Comparison of ENCODE assay signal across 17 cellular contexts in the genomic region with DNA sequence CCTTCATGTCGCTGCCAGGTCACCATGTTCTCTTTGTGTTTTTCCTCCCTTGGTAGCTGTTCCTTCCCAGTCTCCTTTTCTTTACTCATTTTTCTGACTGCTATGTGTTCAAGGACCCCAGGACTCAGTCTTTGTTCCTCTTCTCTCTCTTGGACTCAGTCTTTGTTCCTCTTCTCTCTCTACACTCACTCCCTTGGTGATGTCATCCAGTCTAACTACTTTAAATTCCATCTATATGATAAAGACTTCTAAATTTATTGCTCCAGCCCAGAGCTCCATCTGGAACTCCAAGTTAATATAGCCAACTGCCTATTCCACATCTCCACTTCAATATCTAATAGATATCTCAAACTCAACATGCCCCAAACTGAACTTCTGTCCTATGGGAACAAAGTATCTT. TPM values are rescaled to one million over a fixed set of nuclear protein-coding genes. Genes with fewer than 3 reads are reported as not detected.
A peak's percentile ranks its signal among the peaks of the same experiment; 100 is the strongest.
DNase-seq lines count a peak whose midpoint lies in the region; ATAC-seq and TF ChIP-seq lines count a peak whose summit lies in the region.
"Had no signal": no experiment of that assay in that cellular context is flagged by ENCODE, and none has a peak within 500 bp of the region (broad histone marks: within the 10 kb centered on the region; RNA-seq: fewer than 3 reads in every experiment).

No MANE protein-coding gene starts in this region.

- POLR2A ChIA-PET in HEK293 (lab: Yijun Ruan, JAX) = no interaction called here

- H3K4me3 ChIP-seq in HEK293 (ENCODE audit: low read depth, low read length) = no peak overlapping the region
- H3K4me3 ChIP-seq in astrocyte of the spinal cord (ENCODE audit: low read depth, low read length) = no peak overlapping the region
- no peak overlapping the region for H3K4me3 ChIP-seq in neutrophil (ENCODE audit: low read depth in 1 of 2, low read length in 1 of 2)
- no peak overlapping the region for H3K4me3 ChIP-seq in esophagus muscularis mucosa
- H3K4me3 ChIP-seq: GM12878, testis had no signal

- no peak for TF ChIP-seq EP300 in esophagus muscularis mucosa (IDR thresholded peaks at IDR 0.05)

- peak; percentile 87 for DNase-seq in NOMO-1 treated with DMSO at 0.1 percent for 48 hours (lab: John Stamatoyannopoulos, UW; ENCODE audit: unreplicated experiment)
- DNase-seq in astrocyte of the spinal cord (ENCODE audit: low read depth, low spot score) = peak; percentile 12
- no peak for DNase-seq in NCI-H524 treated with DMSO at 0.1 percent for 48 hours (lab: John Stamatoyannopoulos, UW)
- no peak for DNase-seq in esophagus muscularis mucosa (ENCODE audit: extremely low spot score)
- DNase-seq: activated gamma-delta T cell; amygdala; effector memory CD8-positive, alpha-beta T cell; GF-D8; NCI-H146; SHP77 treated with DMSO at 0.1 percent for 48 hours; stimulated activated CD4-positive, alpha-beta T cell treated with anti-CD3 and anti-CD28 coated beads, Interleukin-12 subunit alpha, Interleukin-12 subunit beta, amount 100 ng/mL, for 4 hours; T-helper 9 cell; testis had no signal

- H3K27me3 ChIP-seq in neutrophil = no peaks in the 10 kb centered on the region
- no peaks in the 10 kb centered on the region for H3K27me3 ChIP-seq in esophagus muscularis mucosa
- H3K27me3 ChIP-seq: testis had no signal

- in situ Hi-C loops in astrocyte of the spinal cord (cut with HindIII; ENCODE audit: low sequenced_read_pairs) = no loop called here

- CTCF ChIA-PET in HEK293 (lab: Yijun Ruan, JAX) = no interaction called here

- H3K27ac ChIP-seq in HEK293 (ENCODE audit: extremely low read depth, low read depth, low read length) = no peak overlapping the region
- peak overlapping the region; percentile 88 for H3K27ac ChIP-seq in neutrophil
- no peak overlapping the region for H3K27ac ChIP-seq in esophagus muscularis mucosa (replicated peaks in 1 of 4)
- H3K27ac ChIP-seq: testis had no signal

- 95% methylated on average over 1 of the region's 1 CpG for WGBS in esophagus muscularis mucosa

- ATAC-seq in GM21717 (IDR thresholded peaks at IDR 0.05; ENCODE audit: unreplicated experiment) = no peak
- ATAC-seq: effector memory CD8-positive, alpha-beta T cell; GM12878 had no signal

- no peak for TF ChIP-seq POLR2A in esophagus muscularis mucosa (IDR thresholded peaks at IDR 0.05; ENCODE audit: low read depth)

- H3K4me1 ChIP-seq in HEK293 (ENCODE audit: control insufficient read depth, insufficient read depth, low read length) = no peaks in the 10 kb centered on the region
- H3K4me1 ChIP-seq in neutrophil (ENCODE audit: control insufficient read depth in 1 of 2, insufficient read depth in 1 of 2, low read depth in 1 of 2, low read length in 1 of 2) = peaks cover 21 to 64% of the 10 kb centered on the region in 2 experiments
- H3K4me1 ChIP-seq in esophagus muscularis mucosa = peaks cover 12 to 26% (median 18%) of the 10 kb centered on the region in 4 donors

- intact Hi-C loops in esophagus muscularis mucosa (cut with DNase I) = no loop called here

- TF ChIP-seq CTCF in HEK293 (tag by site-specific recombination; IDR thresholded peaks at IDR 0.05) (no peak), astrocyte of the spinal cord (IDR thresholded peaks at IDR 0.05; ENCODE audit: low read depth, low read length) (no peak), neutrophil (IDR thresholded peaks at IDR 0.05) (no peak), esophagus muscularis mucosa (IDR thresholded peaks at IDR 0.05) (no peak)

- no peaks in the 10 kb centered on the region for H3K9me3 ChIP-seq in HEK293 (ENCODE audit: control insufficient read depth, insufficient read depth, low read depth, low read length)
- H3K9me3 ChIP-seq in neutrophil = no peaks in the 10 kb centered on the region
- no peaks in the 10 kb centered on the region for H3K9me3 ChIP-seq in esophagus muscularis mucosa
- H3K9me3 ChIP-seq: testis had no signal

- H3K36me3 ChIP-seq in HEK293 (ENCODE audit: control insufficient read depth in 2 of 2, insufficient read depth in 1 of 2, low read length in 2 of 2) (no peaks in the 10 kb centered on the region), neutrophil (no peaks in the 10 kb centered on the region), esophagus muscularis mucosa (no peaks in the 10 kb centered on the region)

TF ChIP-seq in HEK293, 187 proteins besides CTCF, POLR2A, EP300 and RAD21:
- TF ChIP-seq, protein P1, sequence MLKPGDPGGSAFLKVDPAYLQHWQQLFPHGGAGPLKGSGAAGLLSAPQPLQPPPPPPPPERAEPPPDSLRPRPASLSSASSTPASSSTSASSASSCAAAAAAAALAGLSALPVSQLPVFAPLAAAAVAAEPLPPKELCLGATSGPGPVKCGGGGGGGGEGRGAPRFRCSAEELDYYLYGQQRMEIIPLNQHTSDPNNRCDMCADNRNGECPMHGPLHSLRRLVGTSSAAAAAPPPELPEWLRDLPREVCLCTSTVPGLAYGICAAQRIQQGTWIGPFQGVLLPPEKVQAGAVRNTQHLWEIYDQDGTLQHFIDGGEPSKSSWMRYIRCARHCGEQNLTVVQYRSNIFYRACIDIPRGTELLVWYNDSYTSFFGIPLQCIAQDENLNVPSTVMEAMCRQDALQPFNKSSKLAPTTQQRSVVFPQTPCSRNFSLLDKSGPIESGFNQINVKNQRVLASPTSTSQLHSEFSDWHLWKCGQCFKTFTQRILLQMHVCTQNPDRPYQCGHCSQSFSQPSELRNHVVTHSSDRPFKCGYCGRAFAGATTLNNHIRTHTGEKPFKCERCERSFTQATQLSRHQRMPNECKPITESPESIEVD (tag by site-specific recombination; IDR thresholded peaks at IDR 0.05) = no peak
- TF ChIP-seq ZNF366 (tag by site-specific recombination; conservative IDR thresholded peaks at IDR 0.05) (no peak), ZBTB17 (tag by site-specific recombination; IDR thresholded peaks at IDR 0.05) (peak; percentile 62), ZFHX2 (tag by site-specific recombination; conservative IDR thresholded peaks at IDR 0.05) (no peak), ZBTB8A (tag by site-specific recombination; IDR thresholded peaks at IDR 0.05) (no peak), ZNF473 (tag by site-specific recombination; IDR thresholded peaks at IDR 0.05) (no peak), ZNF510 (tag by site-specific recombination; IDR thresholded peaks at IDR 0.05; ENCODE audit: insufficient replicate concordance) (no peak)
- TF ChIP-seq, protein P2, sequence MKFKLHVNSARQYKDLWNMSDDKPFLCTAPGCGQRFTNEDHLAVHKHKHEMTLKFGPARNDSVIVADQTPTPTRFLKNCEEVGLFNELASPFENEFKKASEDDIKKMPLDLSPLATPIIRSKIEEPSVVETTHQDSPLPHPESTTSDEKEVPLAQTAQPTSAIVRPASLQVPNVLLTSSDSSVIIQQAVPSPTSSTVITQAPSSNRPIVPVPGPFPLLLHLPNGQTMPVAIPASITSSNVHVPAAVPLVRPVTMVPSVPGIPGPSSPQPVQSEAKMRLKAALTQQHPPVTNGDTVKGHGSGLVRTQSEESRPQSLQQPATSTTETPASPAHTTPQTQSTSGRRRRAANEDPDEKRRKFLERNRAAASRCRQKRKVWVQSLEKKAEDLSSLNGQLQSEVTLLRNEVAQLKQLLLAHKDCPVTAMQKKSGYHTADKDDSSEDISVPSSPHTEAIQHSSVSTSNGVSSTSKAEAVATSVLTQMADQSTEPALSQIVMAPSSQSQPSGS (tag by site-specific recombination; IDR thresholded peaks at IDR 0.05; ENCODE audit: low read depth) = 0 out of 2 replicates have a peak, but pooled peaks have one; percentile 6
- TF ChIP-seq, protein P3, sequence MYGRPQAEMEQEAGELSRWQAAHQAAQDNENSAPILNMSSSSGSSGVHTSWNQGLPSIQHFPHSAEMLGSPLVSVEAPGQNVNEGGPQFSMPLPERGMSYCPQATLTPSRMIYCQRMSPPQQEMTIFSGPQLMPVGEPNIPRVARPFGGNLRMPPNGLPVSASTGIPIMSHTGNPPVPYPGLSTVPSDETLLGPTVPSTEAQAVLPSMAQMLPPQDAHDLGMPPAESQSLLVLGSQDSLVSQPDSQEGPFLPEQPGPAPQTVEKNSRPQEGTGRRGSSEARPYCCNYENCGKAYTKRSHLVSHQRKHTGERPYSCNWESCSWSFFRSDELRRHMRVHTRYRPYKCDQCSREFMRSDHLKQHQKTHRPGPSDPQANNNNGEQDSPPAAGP (tag by site-specific recombination; IDR thresholded peaks at IDR 0.05) = no peak
- TF ChIP-seq, protein P4, sequence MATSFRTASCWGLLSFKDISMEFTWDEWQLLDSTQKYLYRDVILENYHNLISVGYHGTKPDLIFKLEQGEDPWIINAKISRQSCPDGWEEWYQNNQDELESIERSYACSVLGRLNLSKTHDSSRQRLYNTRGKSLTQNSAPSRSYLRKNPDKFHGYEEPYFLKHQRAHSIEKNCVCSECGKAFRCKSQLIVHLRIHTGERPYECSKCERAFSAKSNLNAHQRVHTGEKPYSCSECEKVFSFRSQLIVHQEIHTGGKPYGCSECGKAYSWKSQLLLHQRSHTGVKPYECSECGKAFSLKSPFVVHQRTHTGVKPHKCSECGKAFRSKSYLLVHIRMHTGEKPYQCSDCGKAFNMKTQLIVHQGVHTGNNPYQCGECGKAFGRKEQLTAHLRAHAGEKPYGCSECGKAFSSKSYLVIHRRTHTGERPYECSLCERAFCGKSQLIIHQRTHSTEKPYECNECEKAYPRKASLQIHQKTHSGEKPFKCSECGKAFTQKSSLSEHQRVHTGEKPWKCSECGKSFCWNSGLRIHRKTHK (tag by site-specific recombination; IDR thresholded peaks at IDR 0.05) = no peak
TF ChIP-seq in HEK293: peak in this region for 2.

RNA-seq across cellular contexts. Expression of a gene that starts 4.8 kb away (rescaled TPM):
- 10 to 100 TPM; 30.0 to 38.2 (median 32.5) TPM for total RNA-seq in esophagus muscularis mucosa

Comparison
In these comparisons a context has a peak if more than half of its experiments do, and no peak if none do; other contexts are left out.
1. DNase-seq: peak in NOMO-1 treated with DMSO at 0.1 percent for 48 hours (single experiment) and astrocyte of the spinal cord (single experiment); none in NCI-H524 treated with DMSO at 0.1 percent for 48 hours (single experiment) and esophagus muscularis mucosa (single experiment).